In the genomic region with DNA sequence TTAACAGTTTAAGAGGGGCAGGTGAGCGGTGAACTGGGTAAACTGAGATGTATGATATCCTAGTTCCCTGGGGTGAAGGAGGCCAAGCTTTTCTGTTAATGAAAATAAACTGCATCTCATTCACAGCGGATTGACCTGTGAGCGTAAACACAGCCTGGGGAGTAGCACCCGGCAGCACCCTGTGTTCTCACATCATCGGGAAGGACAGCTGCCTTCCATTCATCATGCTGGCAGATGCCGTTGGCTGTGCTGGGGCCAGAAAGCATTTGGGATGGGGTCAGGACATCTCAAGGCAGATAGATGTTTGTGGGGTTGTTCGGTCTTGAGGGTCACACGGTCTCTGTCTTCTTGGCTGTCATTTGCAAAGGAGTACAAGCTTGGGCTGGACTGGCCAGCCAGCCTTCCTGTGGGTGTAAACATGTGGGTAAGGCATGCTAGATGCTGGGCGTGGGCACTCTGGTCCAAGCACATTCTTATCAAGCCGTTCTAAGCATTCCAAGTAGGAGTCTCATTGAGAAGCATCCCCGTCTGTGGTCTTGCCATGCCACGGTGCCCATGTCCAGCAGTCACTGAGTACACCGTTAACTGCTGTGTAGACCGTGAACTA, we compare ENCODE assay signal across 17 cellular contexts.
A peak's percentile ranks its signal among the peaks of the same experiment; 100 is the strongest.
DNase-seq lines count a peak whose midpoint lies in the region; TF ChIP-seq lines count a peak whose summit lies in the region.
"Had no signal": no experiment of that assay in that cellular context is flagged by ENCODE, and none has a peak within 500 bp of the region (broad histone marks: within the 10 kb centered on the region; RNA-seq: fewer than 3 reads in every experiment).

No MANE protein-coding gene starts in this region.

- no peak overlapping the region for H3K27ac ChIP-seq in endodermal cell (ENCODE audit: low read depth, low read length)
- H3K27ac ChIP-seq in ascending aorta: no peak overlapping the region
- H3K27ac ChIP-seq: esophagus squamous epithelium had no signal

- H3K27me3 Mint-ChIP-seq in endodermal cell (ENCODE audit: insufficient read depth) (no peaks in the 10 kb centered on the region), nephron progenitor cell (ENCODE audit: low read depth, poor library complexity) (peaks cover 3% of the 10 kb centered on the region)
- H3K27me3 Mint-ChIP-seq: activated CD8-positive, alpha-beta T cell treated with anti-CD3 and anti-CD28 coated beads for 36 hours; naive B cell; progenitor cell of endocrine pancreas; stimulated activated naive CD8-positive, alpha-beta T cell treated with anti-CD3 and anti-CD28 coated beads, Interleukin-15, amount 100 ng/mL, for 72 hours had no signal

- H3K36me3 Mint-ChIP-seq in endodermal cell (ENCODE audit: low read depth) (peaks cover 4% of the 10 kb centered on the region), nephron progenitor cell (ENCODE audit: low read depth) (peaks cover 40% of the 10 kb centered on the region)

- H3K9me3 ChIP-seq in MG63 (peaks cover 6% of the 10 kb centered on the region), endodermal cell (ENCODE audit: control insufficient read depth, low read length) (no peaks in the 10 kb centered on the region), ascending aorta (no peaks in the 10 kb centered on the region)
- H3K9me3 ChIP-seq: esophagus squamous epithelium had no signal

- H3K36me3 ChIP-seq in MG63: no peaks in the 10 kb centered on the region; the same call in 1 of the 2 replicates
- no peaks in the 10 kb centered on the region for H3K36me3 ChIP-seq in endodermal cell (ENCODE audit: control insufficient read depth, insufficient read depth, low read length)
- H3K36me3 ChIP-seq in ascending aorta: no peaks in the 10 kb centered on the region

- H3K4me1 ChIP-seq in endodermal cell (ENCODE audit: control insufficient read depth, insufficient read depth, low read length) (no peaks in the 10 kb centered on the region), ascending aorta (peaks cover 0 to 2% of the 10 kb centered on the region in 2 donors)

- intact Hi-C loops in ascending aorta (cut with DNase I): no loop called here

- H3K9me3 Mint-ChIP-seq in endodermal cell: no peaks in the 10 kb centered on the region
- peaks cover 8% of the 10 kb centered on the region for H3K9me3 Mint-ChIP-seq in nephron progenitor cell
- H3K9me3 Mint-ChIP-seq: activated CD8-positive, alpha-beta T cell treated with anti-CD3 and anti-CD28 coated beads for 36 hours; naive B cell; stimulated activated naive CD8-positive, alpha-beta T cell treated with anti-CD3 and anti-CD28 coated beads, Interleukin-15, amount 100 ng/mL, for 72 hours had no signal

- TF ChIP-seq CTCF in endodermal cell (conservative IDR thresholded peaks at IDR 0.05) (no peak), nephron progenitor cell (IDR thresholded peaks at IDR 0.05) (no peak), ascending aorta (IDR thresholded peaks at IDR 0.05) (no peak)

- no peak overlapping the region for H3K9ac ChIP-seq in endodermal cell (ENCODE audit: extremely low read depth, low read length, poor library complexity, severe bottlenecking)

- no peak overlapping the region for H3K4me3 Mint-ChIP-seq in endodermal cell
- no peak overlapping the region for H3K4me3 Mint-ChIP-seq in nephron progenitor cell
- H3K4me3 Mint-ChIP-seq: activated CD8-positive, alpha-beta T cell treated with anti-CD3 and anti-CD28 coated beads for 36 hours; naive B cell; stimulated activated naive CD8-positive, alpha-beta T cell treated with anti-CD3 and anti-CD28 coated beads, Interleukin-15, amount 100 ng/mL, for 72 hours had no signal

- H3K27ac Mint-ChIP-seq in endodermal cell (no peak overlapping the region), nephron progenitor cell (peak overlapping the region; percentile 29)
- H3K27ac Mint-ChIP-seq: activated CD8-positive, alpha-beta T cell treated with anti-CD3 and anti-CD28 coated beads for 36 hours had no signal

- WGBS in endodermal cell (ENCODE audit: insufficient coverage in 1 of 2, insufficient read length in 1 of 2), 2 experiments: 94 to 100% methylated on average over 10 to 14 of the region's 14 CpGs

- H3K27me3 ChIP-seq in MG63 (no peaks in the 10 kb centered on the region), endodermal cell (ENCODE audit: control insufficient read depth, insufficient read depth, low read length, poor library complexity, severe bottlenecking) (no peaks in the 10 kb centered on the region), ascending aorta (no peaks in the 10 kb centered on the region)
- H3K27me3 ChIP-seq: esophagus squamous epithelium had no signal

- H3K4me1 Mint-ChIP-seq in endodermal cell: peaks cover 4% of the 10 kb centered on the region
- peaks cover 36% of the 10 kb centered on the region for H3K4me1 Mint-ChIP-seq in nephron progenitor cell

- H3K4me3 ChIP-seq in MG63 (no peak overlapping the region), endodermal cell (ENCODE audit: low read length) (no peak overlapping the region), ascending aorta (no peak overlapping the region)
- H3K4me3 ChIP-seq: esophagus squamous epithelium had no signal

- DNase-seq in AG20443 (ENCODE audit: low spot score) (peak; percentile 74), MG63 (peak; percentile 55), endodermal cell (peak; percentile 28), nephron progenitor cell (no peak), DMS53 (lab: John Stamatoyannopoulos, UW) (no peak), ascending aorta (ENCODE audit: low spot score in 2 of 2) (no peak), UCSD-AML1 (lab: John Stamatoyannopoulos, UW; ENCODE audit: unreplicated experiment) (no peak), D341Med (ENCODE audit: low spot score) (no peak)
- DNase-seq: activated CD8-positive, alpha-beta T cell treated with anti-CD3 and anti-CD28 coated beads for 36 hours; dermis blood vessel endothelial cell; DMS79 treated with DMSO at 0.1 percent for 48 hours; esophagus squamous epithelium; naive B cell; NCI-H2081; NCI-H526 treated with DMSO at 0.1 percent for 48 hours; stimulated activated naive CD8-positive, alpha-beta T cell treated with anti-CD3 and anti-CD28 coated beads, Interleukin-15, amount 100 ng/mL, for 72 hours had no signal

Comparison
In these comparisons a context has a peak if more than half of its experiments do, and no peak if none do; other contexts are left out.
1. DNase-seq: peak in AG20443 (single experiment), MG63 (single experiment) and endodermal cell (single experiment); none in nephron progenitor cell (single experiment), DMS53 (single experiment), ascending aorta (0 of 2), UCSD-AML1 (single experiment) and D341Med (single experiment).